Comparison of ENCODE assay signal across 1 cellular context in genomic region chr13:30192320-30193093, GRCh38.
A peak's percentile ranks its signal among the peaks of the same experiment; 100 is the strongest.
TF ChIP-seq lines count a peak whose summit lies in the region.

No MANE protein-coding gene starts in this region.

TF ChIP-seq in GM12878, 131 proteins besides CTCF, POLR2A, EP300 and RAD21 (continued from another document):
- TF ChIP-seq E2F8 (IDR thresholded peaks at IDR 0.05; ENCODE audit: low read depth, partially characterized antibody) (no peak), LARP7 (IDR thresholded peaks at IDR 0.05) (0 out of 2 replicates have a peak, but pooled peaks have one; percentile 25), PAX5 (IDR thresholded peaks at IDR 0.05; ENCODE audit: borderline replicate concordance, low read depth, low read length) (no peak), ZNF217 (IDR thresholded peaks at IDR 0.05) (no peak), MXI1 (IDR thresholded peaks at IDR 0.05; ENCODE audit: low read depth, low read length) (no peak), ZNF687 (IDR thresholded peaks at IDR 0.05) (0 out of 2 replicates have a peak, but pooled peaks have one; percentile 28), MLLT1 (IDR thresholded peaks at IDR 0.05) (peak; percentile 78; the same call in 1 of the 2 replicates), HDAC6 (IDR thresholded peaks at IDR 0.05; ENCODE audit: unreplicated experiment) (no peak), ZZZ3 (IDR thresholded peaks at IDR 0.05; ENCODE audit: control insufficient read depth, insufficient read length, low read depth) (no peak), ATF7 (IDR thresholded peaks at IDR 0.05; ENCODE audit: low read depth) (peak; percentile 29; the same call in 1 of the 2 replicates)
